In the genomic region with DNA sequence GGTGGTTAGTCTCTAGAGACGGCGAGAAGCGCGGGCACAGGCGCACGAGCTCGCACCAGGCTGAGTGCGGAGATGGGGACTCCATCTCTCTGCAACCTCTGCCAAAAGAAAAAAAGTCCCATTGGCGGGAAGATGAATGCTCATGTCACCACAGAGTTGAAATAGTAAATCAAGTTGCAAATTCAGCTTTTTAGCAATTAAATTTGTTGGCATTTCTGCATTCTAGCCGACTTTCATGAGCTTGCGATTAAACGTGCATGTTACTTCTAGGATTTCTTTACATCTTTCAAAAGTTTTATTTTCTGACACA, we compare ENCODE assay signal across 8 cellular contexts. TPM values are rescaled to one million over a fixed set of nuclear protein-coding genes. Genes with fewer than 3 reads are reported as not detected.
DNase-seq lines count a peak whose midpoint lies in the region; ATAC-seq, FAIRE-seq and TF ChIP-seq lines count a peak whose summit lies in the region.

No MANE protein-coding gene starts in this region.

- no peak for TF ChIP-seq POLR2A in lower leg skin (IDR thresholded peaks at IDR 0.05)
- no peak for TF ChIP-seq POLR2A in thyroid gland (IDR thresholded peaks at IDR 0.05)

- ATAC-seq in GM18511 (IDR thresholded peaks at IDR 0.05; ENCODE audit: unreplicated experiment) (peak; percentile 63), HG02973 (IDR thresholded peaks at IDR 0.05; ENCODE audit: unreplicated experiment) (peak; percentile 35)

- peak overlapping the region; percentile 82 for H3K4me3 ChIP-seq in BE2C (ENCODE audit: low read depth, low read length)
- H3K4me3 ChIP-seq in bronchial epithelial cell (ENCODE audit: low read depth, low read length): peak overlapping the region; percentile 81
- peak overlapping the region; percentile 55 for H3K4me3 ChIP-seq in lower leg skin (ENCODE audit: low read depth, poor library complexity, severe bottlenecking)
- peak overlapping the region; percentile 47 to 68 (median 59) for H3K4me3 ChIP-seq in thyroid gland (replicated peaks in 1 of 3)

- no peaks in the 10 kb centered on the region for H3K27me3 ChIP-seq in BE2C
- H3K27me3 ChIP-seq in bronchial epithelial cell (ENCODE audit: control insufficient read depth, insufficient read depth, low read length): no peaks in the 10 kb centered on the region
- H3K27me3 ChIP-seq in thyroid gland: no peaks in the 10 kb centered on the region

- FAIRE-seq in bronchial epithelial cell (lab: Jason Lieb, UNC): no peak

- no peaks in the 10 kb centered on the region for H3K4me1 ChIP-seq in BE2C
- H3K4me1 ChIP-seq in thyroid gland: peaks cover 0 to 4% of the 10 kb centered on the region in 2 donors

- 1 to 2% methylated on average over 12 of the region's 12 CpGs for WGBS in lower leg skin, 2 donors
- 2 to 4% methylated on average over 12 of the region's 12 CpGs for WGBS in thyroid gland, 2 donors

- H3K9me3 ChIP-seq in BE2C (no peaks in the 10 kb centered on the region), thyroid gland (no peaks in the 10 kb centered on the region)

- DNase-seq in BE2C: no peak
- peak; percentile 45 for DNase-seq in NCI-H460 (ENCODE audit: extremely low read depth, low read depth)
- peak; percentile 39 for DNase-seq in bronchial epithelial cell (ENCODE audit: low read depth)
- DNase-seq in lower leg skin (ENCODE audit: low spot score in 2 of 2): no peak
- DNase-seq in thyroid gland: peak; percentile 53 to 56
- DNase-seq in mucosa of gallbladder (ENCODE audit: low spot score): no peak

- TF ChIP-seq CTCF in BE2C (IDR thresholded peaks at IDR 0.05; ENCODE audit: low read depth, low read length) (no peak), bronchial epithelial cell (IDR thresholded peaks at IDR 0.05; ENCODE audit: insufficient read depth, low read length, severe bottlenecking) (no peak), lower leg skin (IDR thresholded peaks at IDR 0.05) (no peak), thyroid gland (IDR thresholded peaks at IDR 0.05) (no peak)

- intact Hi-C loops in lower leg skin (cut with DNase I; ENCODE audit: low total_unique reads): no loop called here
- intact Hi-C loops in thyroid gland (cut with DNase I): no loop called here

- H3K36me3 ChIP-seq in BE2C: no peaks in the 10 kb centered on the region
- no peaks in the 10 kb centered on the region for H3K36me3 ChIP-seq in bronchial epithelial cell (ENCODE audit: control insufficient read depth, insufficient read depth, low read length)
- peaks cover 0 to 2% of the 10 kb centered on the region in 2 donors for H3K36me3 ChIP-seq in thyroid gland

- peak overlapping the region in 1 of 3 donors; percentile 59 for H3K27ac ChIP-seq in thyroid gland

RNA-seq across cellular contexts. Expression of gene CHAC2, which starts 0.6 kb away (rescaled TPM):
- 2.1 TPM for polyA plus RNA-seq in BE2C (2012; ENCODE audit: insufficient read depth, insufficient read length, low read depth)
- total RNA-seq in NCI-H460 (2014; rRNA removed; shearing (Covaris generic)): 26.1 and 31.3 TPM in 2 replicates
- polyA plus RNA-seq in NCI-H460 (2014; cell fraction: nucleus; rRNA removed): 17.1 and 34.8 TPM in 2 replicates
- total RNA-seq in bronchial epithelial cell (5.0 and 8.8 TPM in 2 replicates), lower leg skin (1 to 10 TPM in 3 of 4 donors, under 1 TPM in 1; 0.76 to 1.9 (median 1.4) TPM), thyroid gland (1 to 10 TPM; 1.7 to 3.2 (median 1.9) TPM), mucosa of gallbladder (2.2 TPM)

RNA-seq across cellular contexts. Expression of gene ASB3, which starts 18.6 kb away (rescaled TPM):
- polyA plus RNA-seq in BE2C (2012; ENCODE audit: insufficient read depth, insufficient read length, low read depth): 7.5 TPM
- total RNA-seq in NCI-H460 (2014; rRNA removed; shearing (Covaris generic)): 16.3 and 19.8 TPM in 2 replicates
- 18.8 and 21.0 TPM in 2 replicates for polyA plus RNA-seq in NCI-H460 (2014; cell fraction: nucleus; rRNA removed)
- total RNA-seq in bronchial epithelial cell (10.6 and 13.4 TPM in 2 replicates), lower leg skin (10 to 100 TPM; 11.0 to 21.1 (median 17.6) TPM), thyroid gland (10 to 100 TPM; 24.2 to 32.2 (median 30.2) TPM), mucosa of gallbladder (18.7 TPM)

RNA-seq across cellular contexts. Expression of gene ERLEC1, which starts 18.7 kb away (rescaled TPM):
- 13.0 TPM for polyA plus RNA-seq in BE2C (2012; ENCODE audit: insufficient read depth, insufficient read length, low read depth)
- total RNA-seq in NCI-H460 (2014; rRNA removed; shearing (Covaris generic)): 111 and 112 TPM in 2 replicates
- 50.7 and 50.8 TPM in 2 replicates for polyA plus RNA-seq in NCI-H460 (2014; cell fraction: nucleus; rRNA removed)
- total RNA-seq in bronchial epithelial cell (52.1 and 75.5 TPM in 2 replicates), lower leg skin (10 to 100 TPM; 15.6 to 60.1 (median 30.7) TPM), thyroid gland (100 to 1,000 TPM in 1 of 4 donors, 10 to 100 TPM in 3; 54.1 to 138 (median 83.2) TPM), mucosa of gallbladder (50.5 TPM)

Comparison
In these comparisons a context has a peak if more than half of its experiments do, and no peak if none do; other contexts are left out.
1. DNase-seq: peak in NCI-H460 (single experiment), bronchial epithelial cell (single experiment) and thyroid gland (2 of 2); none in BE2C (single experiment), lower leg skin (0 of 2) and mucosa of gallbladder (single experiment).
2. Peak in every context shown above with its lines, with median percentiles within 50 percentile points of each other: H3K4me3 ChIP-seq.